24 cellular contexts compared by ENCODE assay signal in the genomic region with DNA sequence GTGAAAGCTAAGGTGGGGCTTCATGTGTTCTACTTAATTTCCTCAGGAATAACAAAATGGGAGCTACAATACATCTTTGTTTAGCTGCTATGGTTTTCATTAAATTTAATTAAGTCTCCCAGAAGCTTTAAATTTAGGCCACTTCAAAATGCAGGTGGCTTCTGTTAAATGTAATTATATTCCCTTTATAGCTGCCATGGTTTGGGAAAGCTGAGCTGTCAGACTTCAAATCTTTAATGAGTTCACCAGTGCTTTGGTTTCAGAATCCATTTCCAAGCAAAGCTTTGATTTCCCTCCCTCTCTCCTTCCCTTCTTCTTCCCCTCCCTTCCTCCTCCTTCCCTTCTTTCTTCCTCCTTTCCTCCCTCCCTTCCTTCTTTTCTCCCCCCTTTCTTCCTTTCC. TPM values are rescaled to one million over a fixed set of nuclear protein-coding genes. Genes with fewer than 3 reads are reported as not detected.
"Had no signal": no experiment of that assay in that cellular context is flagged by ENCODE, and none has a peak within 500 bp of the region (broad histone marks: within the 10 kb centered on the region; RNA-seq: fewer than 3 reads in every experiment).

No MANE protein-coding gene starts in this region.

- H3K27ac ChIP-seq: adrenal gland, breast epithelium had no signal

- H3K36me3 ChIP-seq: adrenal gland, breast epithelium had no signal

- H3K9me3 ChIP-seq: adrenal gland, breast epithelium had no signal

- H3K4me3 ChIP-seq: adrenal gland, breast epithelium, K562 had no signal

- DNase-seq: activated CD4-positive, alpha-beta T cell treated with anti-CD3 and anti-CD28 coated beads for 4 hours; activated CD8-positive, alpha-beta memory T cell treated with anti-CD3 and anti-CD28 coated beads, Interleukin-2, amount 50 U/mL, for 4 hours; activated CD8-positive, alpha-beta T cell treated with anti-CD3 and anti-CD28 coated beads for 36 hours; activated naive CD4-positive, alpha-beta T cell treated with anti-CD3 and anti-CD28 coated beads, Interleukin-2, amount 50 U/mL, for 16 hours; activated naive CD8-positive, alpha-beta T cell treated with anti-CD3 and anti-CD28 coated beads, Interleukin-2, amount 10 ng/mL, durations not matched to agents 7 days and 5 days; activated T-cell treated with anti-CD3 and anti-CD28 coated beads, Interleukin-2, amount 50 U/mL, for 72 hours; adrenal gland; aorta; caudate nucleus; Karpas-422; MM.1S; NCI-H1694; NCI-H2029; NCI-H2107; NCI-H510A treated with DMSO at 0.1 percent for 48 hours; NCI-H69; OCI-M1; RPMI8226 had no signal

- H3K4me1 ChIP-seq: adrenal gland, breast epithelium had no signal

- ATAC-seq: activated CD4-positive, CD25-positive, alpha-beta regulatory T cell treated with anti-CD3 and anti-CD28 coated beads, Interleukin-2, amount 50 U/mL, for 24 hours; activated CD8-positive, alpha-beta T cell treated with anti-CD3 and anti-CD28 coated beads for 36 hours; activated T-cell treated with anti-CD3 and anti-CD28 coated beads, Interleukin-2, amount 50 U/mL, for 72 hours; K562; Panc1; Right ventricle myocardium inferior had no signal

- H3K27me3 ChIP-seq: adrenal gland, breast epithelium had no signal

RNA-seq across cellular contexts. Expression of gene FAM170A, which starts 58.4 kb away (rescaled TPM):
- total RNA-seq: activated CD8-positive, alpha-beta T cell treated with anti-CD3 and anti-CD28 coated beads for 36 hours; activated naive CD8-positive, alpha-beta T cell treated with anti-CD3 and anti-CD28 coated beads, Interleukin-2, amount 10 ng/mL, durations not matched to agents 7 days and 5 days; activated T-cell treated with anti-CD3 and anti-CD28 coated beads, Interleukin-2, amount 50 U/mL, for 72 hours; adrenal gland; aorta; cerebellum; K562; Right ventricle myocardium inferior had no signal
